ENCODE assay signal across 20 cellular contexts in genomic region chr11:66221012-66221411, GRCh38. TPM values are rescaled to one million over a fixed set of nuclear protein-coding genes. Genes with fewer than 3 reads are reported as not detected.
DNase-seq lines count a peak whose midpoint lies in the region; ATAC-seq and TF ChIP-seq lines count a peak whose summit lies in the region.
"Had no signal": no experiment of that assay in that cellular context is flagged by ENCODE, and none has a peak within 500 bp of the region (broad histone marks: within the 10 kb centered on the region; RNA-seq: fewer than 3 reads in every experiment).

No MANE protein-coding gene starts in this region.

- no peaks in the 10 kb centered on the region for H3K9me3 Mint-ChIP-seq in CD14-positive monocyte
- peaks cover 0 to 3% (median 0%) of the 10 kb centered on the region in 8 donors for H3K9me3 Mint-ChIP-seq in CD4-positive, alpha-beta memory T cell
- no peaks in the 10 kb centered on the region for H3K9me3 Mint-ChIP-seq in activated T-helper 1 cell treated with anti-CD3 and anti-CD28 coated beads, Interleukin-12 subunit alpha, Interleukin-12 subunit beta, Interleukin-2, Interleukin-4 antibody, amounts not matched to agents 30 ng/mL and 10 ng/mL and 1 ng/mL, durations not matched to agents 14 hours and 24 hours and 36 hours
- H3K9me3 Mint-ChIP-seq in memory B cell = no peaks in the 10 kb centered on the region
- H3K9me3 Mint-ChIP-seq: activated CD4-positive, alpha-beta T cell treated with anti-CD3 and anti-CD28 coated beads, Interleukin-2, amount 10 ng/mL, durations not matched to agents 7 days and 5 days; HFFc6 had no signal

- peaks cover 64% of the 10 kb centered on the region for H3K36me3 ChIP-seq in CD4-positive, alpha-beta memory T cell (ENCODE audit: insufficient read depth, low read length)

- H3K27me3 Mint-ChIP-seq in CD14-positive monocyte (ENCODE audit: low read depth in 3 of 3) = peaks cover 0 to 2% (median 0%) of the 10 kb centered on the region in 3 donors
- H3K27me3 Mint-ChIP-seq in CD4-positive, alpha-beta memory T cell = no peaks in the 10 kb centered on the region
- H3K27me3 Mint-ChIP-seq in activated T-helper 1 cell treated with anti-CD3 and anti-CD28 coated beads, Interleukin-12 subunit alpha, Interleukin-12 subunit beta, Interleukin-2, Interleukin-4 antibody, amounts not matched to agents 30 ng/mL and 10 ng/mL and 1 ng/mL, durations not matched to agents 14 hours and 24 hours and 36 hours (ENCODE audit: insufficient read depth) = no peaks in the 10 kb centered on the region
- no peaks in the 10 kb centered on the region for H3K27me3 Mint-ChIP-seq in memory B cell
- H3K27me3 Mint-ChIP-seq: activated CD4-positive, alpha-beta T cell treated with anti-CD3 and anti-CD28 coated beads, Interleukin-2, amount 10 ng/mL, durations not matched to agents 7 days and 5 days; progenitor cell of endocrine pancreas had no signal

- ATAC-seq in memory B cell (ENCODE audit: low read depth) (no peak), HG02759 (IDR thresholded peaks at IDR 0.05; ENCODE audit: unreplicated experiment) (no peak)
- ATAC-seq: heart right ventricle had no signal

- intact Hi-C loops in CD14-positive monocyte (cut with micrococcal nuclease) = no loop called here
- intact Hi-C loops in CD4-positive, alpha-beta memory T cell (cut with micrococcal nuclease) = no loop called here
- intact Hi-C loops in activated T-helper 1 cell treated with anti-CD3 and anti-CD28 coated beads, Interleukin-12 subunit alpha, Interleukin-12 subunit beta, Interleukin-2, Interleukin-4 antibody, amounts not matched to agents 30 ng/mL and 10 ng/mL and 1 ng/mL, durations not matched to agents 14 hours and 24 hours and 36 hours (cut with micrococcal nuclease) = no loop called here

- POLR2A ChIA-PET in CD4-positive, alpha-beta memory T cell (lab: Charles Lee; ENCODE audit: partially characterized antibody) = interaction anchor here (0.8 kb wide), 1 partner anchor 61 kb away, joined by 4 read pairs; no protein-coding TSS in a partner anchor

- CTCF ChIA-PET in CD4-positive, alpha-beta memory T cell (lab: Charles Lee; ENCODE audit: partially characterized antibody) = interaction anchor here (0.7 to 5.2 kb wide), 8 partner anchors 21 to 930 kb away, joined by 3 to 42 read pairs (median 6); partner anchors contain the start of gene YIF1A

- no peak for TF ChIP-seq CTCF in CD14-positive monocyte (IDR thresholded peaks at IDR 0.05)

- H3K9me3 ChIP-seq in CD4-positive, alpha-beta memory T cell (ENCODE audit: control insufficient read depth in 1 of 2, low read length in 2 of 2) = no peaks in the 10 kb centered on the region
- H3K9me3 ChIP-seq: heart right ventricle, testis had no signal

- no peaks in the 10 kb centered on the region for H3K27me3 ChIP-seq in CD4-positive, alpha-beta memory T cell (ENCODE audit: insufficient read depth, low read length)
- H3K27me3 ChIP-seq: heart right ventricle, testis had no signal

- H3K4me1 Mint-ChIP-seq in CD14-positive monocyte = peaks cover 5% of the 10 kb centered on the region
- peaks cover 11 to 22% (median 13%) of the 10 kb centered on the region in 4 donors for H3K4me1 Mint-ChIP-seq in CD4-positive, alpha-beta memory T cell
- peaks cover 14% of the 10 kb centered on the region for H3K4me1 Mint-ChIP-seq in activated T-helper 1 cell treated with anti-CD3 and anti-CD28 coated beads, Interleukin-12 subunit alpha, Interleukin-12 subunit beta, Interleukin-2, Interleukin-4 antibody, amounts not matched to agents 30 ng/mL and 10 ng/mL and 1 ng/mL, durations not matched to agents 14 hours and 24 hours and 36 hours (ENCODE audit: low read depth)
- H3K4me1 Mint-ChIP-seq in memory B cell = peaks cover 12% of the 10 kb centered on the region

- H3K36me3 Mint-ChIP-seq in CD14-positive monocyte = peaks cover 69 to 80% of the 10 kb centered on the region in 2 donors
- H3K36me3 Mint-ChIP-seq in CD4-positive, alpha-beta memory T cell = peaks cover 41 to 71% of the 10 kb centered on the region in 2 donors
- peaks cover 21% of the 10 kb centered on the region for H3K36me3 Mint-ChIP-seq in activated T-helper 1 cell treated with anti-CD3 and anti-CD28 coated beads, Interleukin-12 subunit alpha, Interleukin-12 subunit beta, Interleukin-2, Interleukin-4 antibody, amounts not matched to agents 30 ng/mL and 10 ng/mL and 1 ng/mL, durations not matched to agents 14 hours and 24 hours and 36 hours (ENCODE audit: low read depth)
- H3K36me3 Mint-ChIP-seq in memory B cell = peaks cover 28% of the 10 kb centered on the region

- H3K4me3 Mint-ChIP-seq in CD14-positive monocyte (no peak overlapping the region), memory B cell (no peak overlapping the region)
- no peak overlapping the region for H3K4me3 Mint-ChIP-seq in CD4-positive, alpha-beta memory T cell
- H3K4me3 Mint-ChIP-seq in activated T-helper 1 cell treated with anti-CD3 and anti-CD28 coated beads, Interleukin-12 subunit alpha, Interleukin-12 subunit beta, Interleukin-2, Interleukin-4 antibody, amounts not matched to agents 30 ng/mL and 10 ng/mL and 1 ng/mL, durations not matched to agents 14 hours and 24 hours and 36 hours = no peak overlapping the region
- H3K4me3 Mint-ChIP-seq: activated CD4-positive, alpha-beta T cell treated with anti-CD3 and anti-CD28 coated beads, Interleukin-2, amount 10 ng/mL, durations not matched to agents 7 days and 5 days; HFFc6 had no signal

- DNase-seq in CD14-positive monocyte (ENCODE audit: low spot score) (no peak), memory B cell (ENCODE audit: low spot score in 2 of 2) (no peak), hepatic stellate cell (ENCODE audit: low spot score) (no peak), dedifferentiated amniotic fluid mesenchymal stem cell (ENCODE audit: extremely low spot score) (no peak)
- no peak for DNase-seq in CD4-positive, alpha-beta memory T cell
- no peak for DNase-seq in activated T-helper 1 cell treated with anti-CD3 and anti-CD28 coated beads, Interleukin-12 subunit alpha, Interleukin-12 subunit beta, Interleukin-2, Interleukin-4 antibody, amounts not matched to agents 30 ng/mL and 10 ng/mL and 1 ng/mL, durations not matched to agents 14 hours and 24 hours and 36 hours (ENCODE audit: low spot score)
- DNase-seq in stimulated activated CD4-positive, alpha-beta T cell treated with anti-CD3 and anti-CD28 coated beads, Interleukin-4, amount 100 ng/mL, for 4 hours = no peak
- DNase-seq: activated CD4-positive, alpha-beta T cell treated with anti-CD3 and anti-CD28 coated beads, Interleukin-2, amount 10 ng/mL, durations not matched to agents 7 days and 5 days; activated T-cell treated with anti-CD3 and anti-CD28 coated beads for 4 hours; anterior cingulate cortex; heart right ventricle; HFFc6; NCI-H1417; NCI-H69; small intestine; stimulated activated CD4-positive, alpha-beta T cell treated with anti-CD3 and anti-CD28 coated beads, Interleukin-4, amount 100 ng/mL, for 24 hours; T1000; testis had no signal

- H3K27ac Mint-ChIP-seq in CD14-positive monocyte (peak overlapping the region in 4 of 7 donors; percentile 25 to 81 (median 56)), memory B cell (peak overlapping the region; percentile 97)
- H3K27ac Mint-ChIP-seq in CD4-positive, alpha-beta memory T cell = peak overlapping the region in 6 of 7 donors; percentile 61 to 99 (median 89)
- peak overlapping the region; percentile 97 for H3K27ac Mint-ChIP-seq in activated T-helper 1 cell treated with anti-CD3 and anti-CD28 coated beads, Interleukin-12 subunit alpha, Interleukin-12 subunit beta, Interleukin-2, Interleukin-4 antibody, amounts not matched to agents 30 ng/mL and 10 ng/mL and 1 ng/mL, durations not matched to agents 14 hours and 24 hours and 36 hours
- H3K27ac Mint-ChIP-seq: progenitor cell of endocrine pancreas had no signal

- no peak overlapping the region for H3K4me3 ChIP-seq in CD4-positive, alpha-beta memory T cell (ENCODE audit: low read length in 2 of 2)
- H3K4me3 ChIP-seq: heart right ventricle, testis had no signal

- peak overlapping the region; percentile 89 for H3K27ac ChIP-seq in CD4-positive, alpha-beta memory T cell (ENCODE audit: low read depth, low read length)
- H3K27ac ChIP-seq: heart right ventricle, testis had no signal

- peaks cover 11% of the 10 kb centered on the region for H3K4me1 ChIP-seq in CD4-positive, alpha-beta memory T cell (ENCODE audit: insufficient read depth, low read length)
- H3K4me1 ChIP-seq: testis had no signal

RNA-seq across cellular contexts. Expression of gene KLC2, which starts 36.5 kb away (rescaled TPM):
- under 1 TPM; 0.67 to 0.90 TPM for polyA plus RNA-seq in CD14-positive monocyte
- total RNA-seq in CD4-positive, alpha-beta memory T cell = 10 to 100 TPM; 33.6 to 34.0 TPM
- 1 to 10 TPM; 1.7 to 7.3 TPM for polyA plus RNA-seq in CD4-positive, alpha-beta memory T cell
- 56.3 and 62.1 TPM in 2 replicates for total RNA-seq in activated T-helper 1 cell treated with anti-CD3 and anti-CD28 coated beads, Interleukin-12 subunit alpha, Interleukin-12 subunit beta, Interleukin-2, Interleukin-4 antibody, amounts not matched to agents 30 ng/mL and 10 ng/mL and 1 ng/mL, durations not matched to agents 14 hours and 24 hours and 36 hours

RNA-seq across cellular contexts. Expression of gene RAB1B, which starts 47.4 kb away (rescaled TPM):
- 10 to 100 TPM; 17.9 to 18.8 TPM for polyA plus RNA-seq in CD14-positive monocyte
- 10 to 100 TPM; 76.4 to 79.4 TPM for total RNA-seq in CD4-positive, alpha-beta memory T cell
- 10 to 100 TPM in 1 of 2 donors, 1 to 10 TPM in 1; 9.7 to 15.2 TPM for polyA plus RNA-seq in CD4-positive, alpha-beta memory T cell
- total RNA-seq in activated T-helper 1 cell treated with anti-CD3 and anti-CD28 coated beads, Interleukin-12 subunit alpha, Interleukin-12 subunit beta, Interleukin-2, Interleukin-4 antibody, amounts not matched to agents 30 ng/mL and 10 ng/mL and 1 ng/mL, durations not matched to agents 14 hours and 24 hours and 36 hours = 123 and 124 TPM in 2 replicates

RNA-seq across cellular contexts. Expression of gene CNIH2, which starts 57.0 kb away (rescaled TPM):
- polyA plus RNA-seq in CD14-positive monocyte = not detected
- total RNA-seq in CD4-positive, alpha-beta memory T cell = 1 to 10 TPM; 1.4 to 1.8 TPM
- not detected for polyA plus RNA-seq in CD4-positive, alpha-beta memory T cell
- 1.7 and 1.8 TPM in 2 replicates for total RNA-seq in activated T-helper 1 cell treated with anti-CD3 and anti-CD28 coated beads, Interleukin-12 subunit alpha, Interleukin-12 subunit beta, Interleukin-2, Interleukin-4 antibody, amounts not matched to agents 30 ng/mL and 10 ng/mL and 1 ng/mL, durations not matched to agents 14 hours and 24 hours and 36 hours
